16 cellular contexts compared by ENCODE assay signal in the genomic region with DNA sequence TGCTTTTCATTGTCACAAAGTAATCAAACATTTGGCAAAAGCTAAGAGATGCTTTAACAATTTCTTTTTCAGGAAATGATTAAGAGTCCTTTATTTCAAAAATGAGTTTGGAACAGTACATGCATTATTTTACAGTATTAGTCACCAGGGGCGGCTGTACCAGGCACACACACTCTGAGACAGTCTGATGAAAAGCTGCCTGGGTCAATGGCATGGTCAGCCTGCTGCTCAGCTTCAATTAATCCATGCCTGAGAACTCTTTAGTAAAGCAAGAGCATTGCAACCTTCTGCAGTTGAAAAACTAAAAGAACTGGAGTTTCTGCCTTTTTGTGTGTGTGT.
DNase-seq lines count a peak whose midpoint lies in the region; ATAC-seq and TF ChIP-seq lines count a peak whose summit lies in the region.
"Had no signal": no experiment of that assay in that cellular context is flagged by ENCODE, and none has a peak within 500 bp of the region (broad histone marks: within the 10 kb centered on the region; RNA-seq: fewer than 3 reads in every experiment).

No MANE protein-coding gene starts in this region.

- H3K36me3 ChIP-seq in ACC112 (ENCODE audit: insufficient read depth, low read length) (peaks cover 11% of the 10 kb centered on the region; the same call in 1 of the 2 replicates), transverse colon (no peaks in the 10 kb centered on the region), psoas muscle (ENCODE audit: insufficient read depth in 1 of 2, low read depth in 1 of 2) (peaks cover 0 to 8% of the 10 kb centered on the region in 2 donors)

- H3K79me2 ChIP-seq in ACC112 (ENCODE audit: control insufficient read depth, insufficient read depth, low read length, unreplicated experiment) = no peaks in the 10 kb centered on the region

- H3K4me3 ChIP-seq in ACC112 (ENCODE audit: low read depth, low read length) (no peak overlapping the region), transverse colon (no peak overlapping the region), psoas muscle (no peak overlapping the region)
- H3K4me3 ChIP-seq: A549, heart left ventricle, lung had no signal

- no peak for TF ChIP-seq POLR2A in transverse colon (IDR thresholded peaks at IDR 0.05)

- H3K27me3 ChIP-seq in ACC112 (ENCODE audit: insufficient read depth, low read length) = no peaks in the 10 kb centered on the region
- H3K27me3 ChIP-seq in layer of hippocampus (ENCODE audit: control insufficient read depth, insufficient read depth, low read length) = no peaks in the 10 kb centered on the region
- H3K27me3 ChIP-seq in transverse colon = no peaks in the 10 kb centered on the region
- no peaks in the 10 kb centered on the region for H3K27me3 ChIP-seq in psoas muscle (ENCODE audit: insufficient read depth in 3 of 3, low read length in 2 of 3)
- H3K27me3 ChIP-seq: heart left ventricle had no signal

- WGBS in transverse colon (ENCODE audit: low coverage in 1 of 2), 2 donors = 60 to 89% methylated on average over 1 of the region's 1 CpG
- WGBS in psoas muscle, 3 donors = 70 to 91% (median 89%) methylated on average over 1 of the region's 1 CpG

- DNase-seq in NCI-H226 (peak; percentile 52), transverse colon (no peak), psoas muscle (no peak)
- DNase-seq: activated CD4-positive, CD25-positive, alpha-beta regulatory T cell; activated T-cell treated with anti-CD3 and anti-CD28 coated beads, Interleukin-2, amount 50 U/mL, for 4 hours; DND-41; heart left ventricle; Karpas-422; SHP77 treated with DMSO at 0.1 percent for 48 hours had no signal

- in situ Hi-C loops in transverse colon (cut with MboI; ENCODE audit: low pct_ligation_motif_present in 1 of 4, low pct_unique_long_range_greater_than_20kb in 1 of 4, low sequenced_read_pairs in 3 of 4) = no loop called here

- TF ChIP-seq CTCF in transverse colon (IDR thresholded peaks at IDR 0.05) (no peak), psoas muscle (IDR thresholded peaks at IDR 0.05) (no peak)

- H3K4me1 ChIP-seq in ACC112 (ENCODE audit: control insufficient read depth, insufficient read depth, low read length, unreplicated experiment) (peaks cover 18% of the 10 kb centered on the region), transverse colon (no peaks in the 10 kb centered on the region), psoas muscle (no peaks in the 10 kb centered on the region)
- H3K4me1 ChIP-seq: A549 had no signal

- intact Hi-C loops in transverse colon (cut with DNase I; ENCODE audit: low total_unique reads) (loop anchor here (5.0 kb wide), 1 partner anchor 505 kb away; no protein-coding TSS in a partner anchor), psoas muscle (cut with DNase I) (no loop called here)

- ATAC-seq in HG03196 (IDR thresholded peaks at IDR 0.05; ENCODE audit: unreplicated experiment) (no peak), HG03571 (IDR thresholded peaks at IDR 0.05; ENCODE audit: unreplicated experiment) (no peak), psoas muscle (no peak)
- ATAC-seq: A549; activated T-cell treated with anti-CD3 and anti-CD28 coated beads, Interleukin-2, amount 50 U/mL, for 4 hours; heart left ventricle had no signal

- H3K27ac ChIP-seq in ACC112 (ENCODE audit: low read depth, low read length) (peak overlapping the region; percentile 68), cingulate gyrus (ENCODE audit: low read depth, low read length) (peak overlapping the region; percentile 91), layer of hippocampus (ENCODE audit: low read depth, low read length) (peak overlapping the region; percentile 85), transverse colon (no peak overlapping the region), psoas muscle (no peak overlapping the region)
- H3K27ac ChIP-seq: A549, heart left ventricle had no signal

- H2AFZ ChIP-seq in ACC112 (ENCODE audit: low read length, unreplicated experiment) = no peak overlapping the region

- TF ChIP-seq EP300 in transverse colon (IDR thresholded peaks at IDR 0.05; ENCODE audit: low read depth) = no peak

- H3K9me3 ChIP-seq in transverse colon = peaks cover 0 to 2% of the 10 kb centered on the region in 2 donors
- H3K9me3 ChIP-seq in psoas muscle = peaks cover 5% of the 10 kb centered on the region
- H3K9me3 ChIP-seq: A549 had no signal

Comparison
In these comparisons a context has a peak if more than half of its experiments do, and no peak if none do; other contexts are left out.
1. H3K27ac ChIP-seq: peak in ACC112 (single experiment), cingulate gyrus (single experiment) and layer of hippocampus (single experiment); none in transverse colon (0 of 4) and psoas muscle (single experiment).